ENCODE assay signal across 8 cellular contexts in the genomic region with DNA sequence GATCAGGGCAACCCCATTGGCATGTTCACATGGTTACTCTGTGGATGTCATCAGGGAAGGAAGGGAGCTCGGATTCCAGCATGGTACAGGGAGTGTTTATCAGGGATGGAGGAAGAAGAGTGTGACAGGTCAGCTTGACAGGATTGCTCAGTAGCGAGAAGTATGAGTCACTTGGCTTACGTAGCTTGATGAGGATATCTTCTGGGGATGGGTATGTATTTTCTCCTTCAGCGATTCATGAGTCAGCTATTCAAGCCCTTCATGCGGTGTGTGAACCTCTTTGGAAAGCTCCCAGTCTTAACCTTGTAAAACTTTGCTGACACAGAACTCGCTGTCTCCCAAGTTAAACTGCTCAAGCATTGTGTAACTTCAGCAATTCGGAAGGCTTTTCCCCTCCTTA.
DNase-seq lines count a peak whose midpoint lies in the region; ATAC-seq, FAIRE-seq and TF ChIP-seq lines count a peak whose summit lies in the region.

No MANE protein-coding gene starts in this region.

- no peak for TF ChIP-seq POLR2A in H54 (IDR thresholded peaks at IDR 0.05; ENCODE audit: low read depth, low read length)

- POLR2A ChIA-PET in RWPE1 (lab: Yijun Ruan, JAX; ENCODE audit: low non-redundant PET) = no interaction called here

- CTCF ChIA-PET in RWPE1 (lab: Yijun Ruan, JAX) = no interaction called here

- ATAC-seq in GM18517 (IDR thresholded peaks at IDR 0.05; ENCODE audit: unreplicated experiment) = no peak

- H3K27me3 ChIP-seq in skeletal muscle satellite cell (ENCODE audit: control insufficient read depth, insufficient read depth, low read length) = no peaks in the 10 kb centered on the region

- no peak for TF ChIP-seq CTCF in RWPE1 (conservative IDR thresholded peaks at IDR 0.05; ENCODE audit: low read depth)

- H3K9ac ChIP-seq in skeletal muscle satellite cell (ENCODE audit: low read depth, low read length) = peak overlapping the region; percentile 7

- H3K27ac ChIP-seq in RWPE1 = no peak overlapping the region

- H3K36me3 ChIP-seq in skeletal muscle satellite cell (ENCODE audit: insufficient read depth, low read length) = no peaks in the 10 kb centered on the region

- peak overlapping the region; percentile 30 for H3K4me3 ChIP-seq in skeletal muscle satellite cell (ENCODE audit: low read length)

- peaks cover 17% of the 10 kb centered on the region for H3K4me1 ChIP-seq in skeletal muscle satellite cell (ENCODE audit: control insufficient read depth, insufficient read depth, low read length)

- peak overlapping the region; percentile 71 for H3K4me2 ChIP-seq in skeletal muscle satellite cell (ENCODE audit: low read length)

- peak; percentile 53 for DNase-seq in H54 (ENCODE audit: insufficient read length, low spot score)
- DNase-seq in RWPE1 (ENCODE audit: low spot score) = peak; percentile 95
- DNase-seq in glomerular visceral epithelial cell (ENCODE audit: extremely low spot score) = peak; percentile 93
- DNase-seq in stimulated activated CD4-positive, alpha-beta T cell treated with anti-CD3 and anti-CD28 coated beads, Interleukin-2, amount 100 ng/mL, for 24 hours = no peak
- no peak for DNase-seq in NCI-H526 (lab: John Stamatoyannopoulos, UW)
- DNase-seq in midbrain (lab: John Stamatoyannopoulos, UW) = no peak

- H3K9me3 ChIP-seq in skeletal muscle satellite cell (replicated peaks; ENCODE audit: low read length) = no peaks in the 10 kb centered on the region

- peak; percentile 95 for FAIRE-seq in H54 (lab: Jason Lieb, UNC)

Comparison
In these comparisons a context has a peak if more than half of its experiments do, and no peak if none do; other contexts are left out.
1. DNase-seq: peak in H54 (single experiment), RWPE1 (single experiment) and glomerular visceral epithelial cell (single experiment); none in stimulated activated CD4-positive, alpha-beta T cell treated with anti-CD3 and anti-CD28 coated beads, Interleukin-2, amount 100 ng/mL, for 24 hours (0 of 2), NCI-H526 (0 of 2) and midbrain (single experiment).